Comparison of ENCODE assay signal across 13 cellular contexts in the genomic region with DNA sequence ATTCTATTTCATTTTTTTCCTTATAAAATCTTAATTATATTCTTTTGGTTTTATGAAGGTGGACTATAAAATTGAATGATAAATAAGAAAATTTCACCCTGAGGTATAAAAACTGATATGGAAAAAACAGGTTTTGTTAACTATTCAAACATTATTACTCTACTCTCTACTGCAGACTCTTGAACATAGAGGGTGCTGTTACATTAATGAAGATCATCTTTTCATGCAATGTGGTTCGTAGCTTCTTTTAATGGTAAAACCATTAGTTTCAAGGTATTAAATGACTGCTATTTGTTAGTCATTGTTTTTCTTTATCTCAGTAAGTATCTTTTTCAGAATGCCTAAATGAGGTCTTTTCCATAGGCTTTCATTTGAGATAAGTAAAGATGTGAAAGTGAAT.
DNase-seq lines count a peak whose midpoint lies in the region; ATAC-seq and TF ChIP-seq lines count a peak whose summit lies in the region.
"Had no signal": no experiment of that assay in that cellular context is flagged by ENCODE, and none has a peak within 500 bp of the region (broad histone marks: within the 10 kb centered on the region; RNA-seq: fewer than 3 reads in every experiment).

No MANE protein-coding gene starts in this region.

- DNase-seq in ELR (ENCODE audit: low read depth) (peak; percentile 49), NCI-H460 (ENCODE audit: extremely low read depth, low read depth) (peak; percentile 14), cardiac fibroblast (ENCODE audit: low read depth in 2 of 2) (peak; percentile 53 to 59), neural crest cell (ENCODE audit: low read depth, low spot score) (no peak), T-helper 9 cell (no peak), islet precursor cell (no peak)
- DNase-seq: amniotic stem cell; GDM1; left ventricle myocardium superior; ovary; stimulated activated CD4-positive, alpha-beta T cell treated with anti-CD3 and anti-CD28 coated beads, Interleukin-4, amount 100 ng/mL, for 1 hour had no signal

- H3K4me3 Mint-ChIP-seq in neural crest cell = no peak overlapping the region

- no peak overlapping the region for H3K27ac Mint-ChIP-seq in neural crest cell (ENCODE audit: unreplicated experiment)

- H3K27me3 Mint-ChIP-seq in neural crest cell (ENCODE audit: low read depth) = no peaks in the 10 kb centered on the region

- no peaks in the 10 kb centered on the region for H3K4me1 Mint-ChIP-seq in neural crest cell

- no peaks in the 10 kb centered on the region for H3K9me3 Mint-ChIP-seq in neural crest cell

- TF ChIP-seq CTCF in cardiac fibroblast (IDR thresholded peaks at IDR 0.05; ENCODE audit: low read depth, low read length) (peak; percentile 38), neural crest cell (conservative IDR thresholded peaks at IDR 0.05) (peak; percentile 42)

- H3K4me3 ChIP-seq in cardiac fibroblast (replicated peaks in 1 of 2; ENCODE audit: low read depth in 2 of 2, low read length in 2 of 2) = no peak overlapping the region
- H3K4me3 ChIP-seq: esophagus muscularis mucosa, ovary had no signal

- no peak for ATAC-seq in GM21786 (IDR thresholded peaks at IDR 0.05; ENCODE audit: unreplicated experiment)
- ATAC-seq: left ventricle myocardium superior had no signal

- no peaks in the 10 kb centered on the region for H3K36me3 Mint-ChIP-seq in neural crest cell (ENCODE audit: low read depth)

Comparison
In these comparisons a context has a peak if more than half of its experiments do, and no peak if none do; other contexts are left out.
1. DNase-seq: peak in ELR (single experiment), NCI-H460 (single experiment) and cardiac fibroblast (2 of 2); none in neural crest cell (single experiment), T-helper 9 cell (single experiment) and islet precursor cell (single experiment).